1 cellular context compared by ENCODE assay signal in the genomic region with DNA sequence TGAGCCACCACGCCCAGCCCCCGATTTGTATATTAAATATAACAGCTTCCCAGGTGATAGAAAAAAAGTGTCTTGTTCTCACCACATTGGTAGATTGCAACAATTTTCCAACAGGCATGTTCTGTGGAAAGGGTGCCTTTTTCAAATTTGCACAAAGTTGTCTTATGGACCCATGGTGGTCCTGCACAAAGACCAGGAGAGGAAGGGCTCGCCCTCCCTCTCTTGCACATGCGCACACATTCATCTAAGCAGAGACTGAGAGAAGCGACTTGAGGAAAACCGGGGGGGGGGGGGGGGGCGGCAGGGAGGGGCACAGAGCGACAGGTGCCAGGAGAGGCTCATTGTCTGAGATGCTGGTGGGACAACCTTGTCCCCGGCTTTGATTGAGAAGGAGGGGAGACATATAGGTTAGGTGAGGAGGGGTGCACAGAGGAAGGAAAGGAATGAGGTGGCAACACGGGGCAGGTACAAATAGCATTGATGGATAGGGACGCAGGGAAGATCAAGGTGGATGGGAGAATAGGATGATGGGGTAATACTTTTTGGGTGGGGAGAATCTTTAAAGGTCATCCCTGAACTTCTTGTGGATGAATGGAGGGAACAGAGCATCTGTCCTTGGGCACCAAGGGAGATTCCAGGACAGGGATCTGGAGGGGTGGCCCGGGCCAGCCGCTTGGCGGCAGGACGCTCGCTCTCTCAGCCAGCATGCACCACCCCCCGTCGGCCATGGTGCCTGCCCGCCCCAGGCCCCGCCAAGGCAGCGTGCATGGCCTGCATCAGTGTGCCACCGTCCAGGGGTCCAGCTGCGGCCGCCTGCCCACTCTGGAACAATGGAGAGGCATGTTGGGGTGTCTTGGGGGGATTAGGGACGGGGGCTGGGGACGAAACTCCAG.
A peak's percentile ranks its signal among the peaks of the same experiment; 100 is the strongest.
TF ChIP-seq lines count a peak whose summit lies in the region.

No MANE protein-coding gene starts in this region.

TF ChIP-seq in K562, 482 proteins besides CTCF, POLR2A, EP300 and RAD21 (continued from another document):
- TF ChIP-seq, protein P1, sequence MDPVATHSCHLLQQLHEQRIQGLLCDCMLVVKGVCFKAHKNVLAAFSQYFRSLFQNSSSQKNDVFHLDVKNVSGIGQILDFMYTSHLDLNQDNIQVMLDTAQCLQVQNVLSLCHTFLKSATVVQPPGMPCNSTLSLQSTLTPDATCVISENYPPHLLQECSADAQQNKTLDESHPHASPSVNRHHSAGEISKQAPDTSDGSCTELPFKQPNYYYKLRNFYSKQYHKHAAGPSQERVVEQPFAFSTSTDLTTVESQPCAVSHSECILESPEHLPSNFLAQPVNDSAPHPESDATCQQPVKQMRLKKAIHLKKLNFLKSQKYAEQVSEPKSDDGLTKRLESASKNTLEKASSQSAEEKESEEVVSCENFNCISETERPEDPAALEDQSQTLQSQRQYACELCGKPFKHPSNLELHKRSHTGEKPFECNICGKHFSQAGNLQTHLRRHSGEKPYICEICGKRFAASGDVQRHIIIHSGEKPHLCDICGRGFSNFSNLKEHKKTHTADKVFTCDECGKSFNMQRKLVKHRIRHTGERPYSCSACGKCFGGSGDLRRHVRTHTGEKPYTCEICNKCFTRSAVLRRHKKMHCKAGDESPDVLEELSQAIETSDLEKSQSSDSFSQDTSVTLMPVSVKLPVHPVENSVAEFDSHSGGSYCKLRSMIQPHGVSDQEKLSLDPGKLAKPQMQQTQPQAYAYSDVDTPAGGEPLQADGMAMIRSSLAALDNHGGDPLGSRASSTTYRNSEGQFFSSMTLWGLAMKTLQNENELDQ (CRISPR knock-in tag; IDR thresholded peaks at IDR 0.05; ENCODE audit: borderline replicate concordance), result no peak
- no peak for TF ChIP-seq TGIF2 (CRISPR knock-in tag; IDR thresholded peaks at IDR 0.05)
- no peak for TF ChIP-seq ZNF445 (CRISPR knock-in tag; IDR thresholded peaks at IDR 0.05; ENCODE audit: low read depth)
- no peak for TF ChIP-seq TCF7 (IDR thresholded peaks at IDR 0.05; ENCODE audit: borderline replicate concordance)
- TF ChIP-seq ZNF354B (CRISPR knock-in tag; IDR thresholded peaks at IDR 0.05), result no peak
- no peak for TF ChIP-seq ZNF239 (CRISPR knock-in tag; IDR thresholded peaks at IDR 0.05)
- no peak for TF ChIP-seq NR3C1 (CRISPR knock-in tag; IDR thresholded peaks at IDR 0.05)
- TF ChIP-seq, protein P2, sequence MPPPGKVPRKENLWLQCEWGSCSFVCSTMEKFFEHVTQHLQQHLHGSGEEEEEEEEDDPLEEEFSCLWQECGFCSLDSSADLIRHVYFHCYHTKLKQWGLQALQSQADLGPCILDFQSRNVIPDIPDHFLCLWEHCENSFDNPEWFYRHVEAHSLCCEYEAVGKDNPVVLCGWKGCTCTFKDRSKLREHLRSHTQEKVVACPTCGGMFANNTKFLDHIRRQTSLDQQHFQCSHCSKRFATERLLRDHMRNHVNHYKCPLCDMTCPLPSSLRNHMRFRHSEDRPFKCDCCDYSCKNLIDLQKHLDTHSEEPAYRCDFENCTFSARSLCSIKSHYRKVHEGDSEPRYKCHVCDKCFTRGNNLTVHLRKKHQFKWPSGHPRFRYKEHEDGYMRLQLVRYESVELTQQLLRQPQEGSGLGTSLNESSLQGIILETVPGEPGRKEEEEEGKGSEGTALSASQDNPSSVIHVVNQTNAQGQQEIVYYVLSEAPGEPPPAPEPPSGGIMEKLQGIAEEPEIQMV (tag; conservative IDR thresholded peaks at IDR 0.05; ENCODE audit: low read depth), result no peak
- TF ChIP-seq MTF1 (CRISPR knock-in tag; IDR thresholded peaks at IDR 0.05; ENCODE audit: borderline replicate concordance), result no peak
- TF ChIP-seq EP400 (IDR thresholded peaks at IDR 0.05), result no peak
- TF ChIP-seq ETV6 (IDR thresholded peaks at IDR 0.05; ENCODE audit: borderline replicate concordance in 1 of 2, low read depth in 2 of 2, low read length in 1 of 2), result no peak
- TF ChIP-seq ETV6 (CRISPR knock-in tag; IDR thresholded peaks at IDR 0.05; ENCODE audit: borderline replicate concordance), result no peak
- TF ChIP-seq, protein P3, sequence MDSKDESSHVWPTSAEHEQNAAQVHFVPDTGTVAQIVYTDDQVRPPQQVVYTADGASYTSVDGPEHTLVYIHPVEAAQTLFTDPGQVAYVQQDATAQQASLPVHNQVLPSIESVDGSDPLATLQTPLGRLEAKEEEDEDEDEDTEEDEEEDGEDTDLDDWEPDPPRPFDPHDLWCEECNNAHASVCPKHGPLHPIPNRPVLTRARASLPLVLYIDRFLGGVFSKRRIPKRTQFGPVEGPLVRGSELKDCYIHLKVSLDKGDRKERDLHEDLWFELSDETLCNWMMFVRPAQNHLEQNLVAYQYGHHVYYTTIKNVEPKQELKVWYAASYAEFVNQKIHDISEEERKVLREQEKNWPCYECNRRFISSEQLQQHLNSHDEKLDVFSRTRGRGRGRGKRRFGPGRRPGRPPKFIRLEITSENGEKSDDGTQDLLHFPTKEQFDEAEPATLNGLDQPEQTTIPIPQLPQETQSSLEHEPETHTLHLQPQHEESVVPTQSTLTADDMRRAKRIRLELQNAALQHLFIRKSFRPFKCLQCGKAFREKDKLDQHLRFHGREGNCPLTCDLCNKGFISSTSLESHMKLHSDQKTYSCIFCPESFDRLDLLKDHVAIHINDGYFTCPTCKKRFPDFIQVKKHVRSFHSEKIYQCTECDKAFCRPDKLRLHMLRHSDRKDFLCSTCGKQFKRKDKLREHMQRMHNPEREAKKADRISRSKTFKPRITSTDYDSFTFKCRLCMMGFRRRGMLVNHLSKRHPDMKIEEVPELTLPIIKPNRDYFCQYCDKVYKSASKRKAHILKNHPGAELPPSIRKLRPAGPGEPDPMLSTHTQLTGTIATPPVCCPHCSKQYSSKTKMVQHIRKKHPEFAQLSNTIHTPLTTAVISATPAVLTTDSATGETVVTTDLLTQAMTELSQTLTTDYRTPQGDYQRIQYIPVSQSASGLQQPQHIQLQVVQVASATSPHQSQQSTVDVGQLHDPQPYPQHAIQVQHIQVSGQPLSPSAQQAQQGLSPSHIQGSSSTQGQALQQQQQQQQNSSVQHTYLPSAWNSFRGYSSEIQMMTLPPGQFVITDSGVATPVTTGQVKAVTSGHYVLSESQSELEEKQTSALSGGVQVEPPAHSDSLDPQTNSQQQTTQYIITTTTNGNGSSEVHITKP (IDR thresholded peaks at IDR 0.05; ENCODE audit: partially characterized antibody), result peak; percentile 76
- TF ChIP-seq, protein P4, sequence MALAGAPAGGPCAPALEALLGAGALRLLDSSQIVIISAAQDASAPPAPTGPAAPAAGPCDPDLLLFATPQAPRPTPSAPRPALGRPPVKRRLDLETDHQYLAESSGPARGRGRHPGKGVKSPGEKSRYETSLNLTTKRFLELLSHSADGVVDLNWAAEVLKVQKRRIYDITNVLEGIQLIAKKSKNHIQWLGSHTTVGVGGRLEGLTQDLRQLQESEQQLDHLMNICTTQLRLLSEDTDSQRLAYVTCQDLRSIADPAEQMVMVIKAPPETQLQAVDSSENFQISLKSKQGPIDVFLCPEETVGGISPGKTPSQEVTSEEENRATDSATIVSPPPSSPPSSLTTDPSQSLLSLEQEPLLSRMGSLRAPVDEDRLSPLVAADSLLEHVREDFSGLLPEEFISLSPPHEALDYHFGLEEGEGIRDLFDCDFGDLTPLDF (CRISPR knock-in tag; IDR thresholded peaks at IDR 0.05), result no peak
- no peak for TF ChIP-seq CBFA2T2 (conservative IDR thresholded peaks at IDR 0.05)
- no peak for TF ChIP-seq MAZ (CRISPR knock-in tag; conservative IDR thresholded peaks at IDR 0.05 in 1 of 2, IDR thresholded peaks at IDR 0.05 in 1 of 2)
- TF ChIP-seq SMARCC2 (IDR thresholded peaks at IDR 0.05; ENCODE audit: low read depth), result no peak
- no peak for TF ChIP-seq HDAC3 (IDR thresholded peaks at IDR 0.05; ENCODE audit: borderline replicate concordance, partially characterized antibody)
- TF ChIP-seq, protein P5, sequence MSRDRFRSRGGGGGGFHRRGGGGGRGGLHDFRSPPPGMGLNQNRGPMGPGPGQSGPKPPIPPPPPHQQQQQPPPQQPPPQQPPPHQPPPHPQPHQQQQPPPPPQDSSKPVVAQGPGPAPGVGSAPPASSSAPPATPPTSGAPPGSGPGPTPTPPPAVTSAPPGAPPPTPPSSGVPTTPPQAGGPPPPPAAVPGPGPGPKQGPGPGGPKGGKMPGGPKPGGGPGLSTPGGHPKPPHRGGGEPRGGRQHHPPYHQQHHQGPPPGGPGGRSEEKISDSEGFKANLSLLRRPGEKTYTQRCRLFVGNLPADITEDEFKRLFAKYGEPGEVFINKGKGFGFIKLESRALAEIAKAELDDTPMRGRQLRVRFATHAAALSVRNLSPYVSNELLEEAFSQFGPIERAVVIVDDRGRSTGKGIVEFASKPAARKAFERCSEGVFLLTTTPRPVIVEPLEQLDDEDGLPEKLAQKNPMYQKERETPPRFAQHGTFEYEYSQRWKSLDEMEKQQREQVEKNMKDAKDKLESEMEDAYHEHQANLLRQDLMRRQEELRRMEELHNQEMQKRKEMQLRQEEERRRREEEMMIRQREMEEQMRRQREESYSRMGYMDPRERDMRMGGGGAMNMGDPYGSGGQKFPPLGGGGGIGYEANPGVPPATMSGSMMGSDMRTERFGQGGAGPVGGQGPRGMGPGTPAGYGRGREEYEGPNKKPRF (IDR thresholded peaks at IDR 0.05; ENCODE audit: low read depth, low read length), result no peak
- TF ChIP-seq, protein P6, sequence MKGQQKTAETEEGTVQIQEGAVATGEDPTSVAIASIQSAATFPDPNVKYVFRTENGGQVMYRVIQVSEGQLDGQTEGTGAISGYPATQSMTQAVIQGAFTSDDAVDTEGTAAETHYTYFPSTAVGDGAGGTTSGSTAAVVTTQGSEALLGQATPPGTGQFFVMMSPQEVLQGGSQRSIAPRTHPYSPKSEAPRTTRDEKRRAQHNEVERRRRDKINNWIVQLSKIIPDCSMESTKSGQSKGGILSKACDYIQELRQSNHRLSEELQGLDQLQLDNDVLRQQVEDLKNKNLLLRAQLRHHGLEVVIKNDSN (CRISPR knock-in tag; IDR thresholded peaks at IDR 0.05), result no peak
- TF ChIP-seq SMAD2 (IDR thresholded peaks at IDR 0.05; ENCODE audit: low read depth, low read length), result no peak
- no peak for TF ChIP-seq POLR2AphosphoS5 (IDR thresholded peaks at IDR 0.05; ENCODE audit: control insufficient read depth, insufficient read depth, low read depth, low read length)
- peak; percentile 66 to 69 for TF ChIP-seq NRF1 (conservative IDR thresholded peaks at IDR 0.05 in 1 of 2, IDR thresholded peaks at IDR 0.05 in 1 of 2)
